12 cellular contexts compared by ENCODE assay signal in genomic region chr5:154308457-154309360, GRCh38.
A peak's percentile ranks its signal among the peaks of the same experiment; 100 is the strongest.
DNase-seq lines count a peak whose midpoint lies in the region; ATAC-seq and TF ChIP-seq lines count a peak whose summit lies in the region.
"Had no signal": no experiment of that assay in that cellular context is flagged by ENCODE, and none has a peak within 500 bp of the region (broad histone marks: within the 10 kb centered on the region; RNA-seq: fewer than 3 reads in every experiment).

No MANE protein-coding gene starts in this region.

- intact Hi-C loops in Right ventricle myocardium superior (cut with DNase I), result no loop called here

- H3K36me3 ChIP-seq in osteoblast (ENCODE audit: insufficient read depth, low read length), result peaks cover 5% of the 10 kb centered on the region
- H3K36me3 ChIP-seq: adrenal gland had no signal

- peaks cover 38% of the 10 kb centered on the region for H3K4me1 ChIP-seq in osteoblast (ENCODE audit: insufficient read depth, low read length)

- ATAC-seq in Right ventricle myocardium superior (ENCODE audit: poor library complexity) (no peak), GM18858 (IDR thresholded peaks at IDR 0.05; ENCODE audit: unreplicated experiment) (no peak)
- ATAC-seq: naive thymus-derived CD4-positive, alpha-beta T cell had no signal

- H3K79me2 ChIP-seq in osteoblast (ENCODE audit: insufficient read depth, low read length), result peaks cover 10% of the 10 kb centered on the region

- in situ Hi-C loops in KBM-7 (cut with MboI; ENCODE audit: low pct_unique_long_range_greater_than_20kb, low sequenced_read_pairs), result no loop called here

- H3K4me3 ChIP-seq in choroid plexus epithelial cell (ENCODE audit: low read depth, low read length) (no peak overlapping the region), osteoblast (ENCODE audit: insufficient read depth, low read length) (peak overlapping the region; percentile 33)
- H3K4me3 ChIP-seq: adrenal gland, SK-N-MC had no signal

- H2AFZ ChIP-seq in osteoblast (ENCODE audit: low read length), result peak overlapping the region; percentile 45

- TF ChIP-seq CTCF in choroid plexus epithelial cell (conservative IDR thresholded peaks at IDR 0.05; ENCODE audit: low read depth, low read length), result no peak
- TF ChIP-seq CTCF in osteoblast (IDR thresholded peaks at IDR 0.05; ENCODE audit: extremely low read depth, low read depth, low read length), result no peak

- peak overlapping the region; percentile 88 for H3K27ac ChIP-seq in osteoblast (ENCODE audit: low read depth, low read length)
- H3K27ac ChIP-seq: adrenal gland, SK-N-MC had no signal

- no peaks in the 10 kb centered on the region for H3K27me3 ChIP-seq in osteoblast (ENCODE audit: insufficient read depth, low read length)
- H3K27me3 ChIP-seq: adrenal gland had no signal

- H3K9me3 ChIP-seq in osteoblast (ENCODE audit: low read depth, low read length), result no peaks in the 10 kb centered on the region

- peak overlapping the region; percentile 69 for H3K4me2 ChIP-seq in osteoblast (ENCODE audit: insufficient read depth, low read length)

- no peaks in the 10 kb centered on the region for H4K20me1 ChIP-seq in osteoblast (ENCODE audit: insufficient read depth, low read length)

- DNase-seq in EL (peak; percentile 88), NCI-H526 treated with DMSO at 0.1 percent for 48 hours (lab: John Stamatoyannopoulos, UW) (peak; percentile 70), choroid plexus epithelial cell (ENCODE audit: low read depth) (peak; percentile 53), osteoblast (ENCODE audit: insufficient read length, low spot score, missing footprints) (peak; percentile 85), KBM-7 (no peak), Right ventricle myocardium superior (no peak)
- DNase-seq: naive thymus-derived CD4-positive, alpha-beta T cell; NCI-H1048; NCI-H510A treated with DMSO at 0.1 percent for 48 hours had no signal

Comparison
In these comparisons a context has a peak if more than half of its experiments do, and no peak if none do; other contexts are left out.
1. DNase-seq: peak in EL (single experiment), NCI-H526 treated with DMSO at 0.1 percent for 48 hours (single experiment), choroid plexus epithelial cell (single experiment) and osteoblast (single experiment); none in KBM-7 (single experiment) and Right ventricle myocardium superior (single experiment).